8 cellular contexts compared by ENCODE assay signal in genomic region chr2:176268976-176269318, GRCh38. TPM values are rescaled to one million over a fixed set of nuclear protein-coding genes. Genes with fewer than 3 reads are reported as not detected.
A peak's percentile ranks its signal among the peaks of the same experiment; 100 is the strongest.
DNase-seq lines count a peak whose midpoint lies in the region; ATAC-seq, FAIRE-seq and TF ChIP-seq lines count a peak whose summit lies in the region.

No MANE protein-coding gene starts in this region.

- in situ Hi-C loops in GM12878 (cut with MboI) = no loop called here

- SMC1A ChIA-PET in GM12878 (lab: Charles Lee; ENCODE audit: uncharacterized antibody, unreplicated experiment) = interaction anchor here (0.7 to 1.2 kb wide), 3 partner anchors 14 to 34 kb away, joined by 3 to 4 read pairs (median 3); no protein-coding TSS in a partner anchor

- peaks cover 31% of the 10 kb centered on the region for H3K79me2 ChIP-seq in GM12878 (ENCODE audit: control insufficient read depth, insufficient read depth, low read length)

- no peak for TF ChIP-seq POLR2A in GM12878 (IDR thresholded peaks at IDR 0.05; ENCODE audit: low read depth, low read length)

- POLR2A ChIA-PET in GM12878 (lab: Charles Lee) = interaction anchor here (0.9 kb wide), 1 partner anchor 25 kb away, joined by 8 read pairs; no protein-coding TSS in a partner anchor

- WGBS in GM12878 (ENCODE audit: insufficient coverage, insufficient replicate concordance, low lambda C conversion rate, missing lambda C conversion rate) = 22% methylated on average over 9 of the region's 10 CpGs

- no peak for DNase-seq in GM06990 (ENCODE audit: extremely low read depth, insufficient read length)
- no peak for DNase-seq in GM12878 (ENCODE audit: low read depth, low spot score)
- DNase-seq in T-helper 9 cell = no peak
- no peak for DNase-seq in NOMO-1 (lab: John Stamatoyannopoulos, UW; ENCODE audit: unreplicated experiment in 2 of 2)
- no peak for DNase-seq in SIG-M5 (lab: John Stamatoyannopoulos, UW)
- no peak for DNase-seq in COLO829 (ENCODE audit: low spot score)

- RAD21 ChIA-PET in GM12878 (lab: Charles Lee; ENCODE audit: unreplicated experiment) = interaction anchor here (2.0 kb wide), 1 partner anchor 186 kb away, joined by 8 read pairs; no protein-coding TSS in a partner anchor

- no peak for TF ChIP-seq EP300 in GM12878 (IDR thresholded peaks at IDR 0.05; ENCODE audit: borderline replicate concordance in 1 of 2, control insufficient read depth in 1 of 2, low read depth in 2 of 2, low read length in 2 of 2)

- peak; percentile 26 for ATAC-seq in HG03045 (IDR thresholded peaks at IDR 0.05; ENCODE audit: unreplicated experiment)
- ATAC-seq in GM12878 = peak; percentile 41

- no peak for FAIRE-seq in GM12878 (lab: Jason Lieb, UNC)

- no peak for TF ChIP-seq RAD21 in GM12878 (IDR thresholded peaks at IDR 0.05; ENCODE audit: insufficient read depth, low read depth, low read length)

- no peaks in the 10 kb centered on the region for H4K20me1 ChIP-seq in GM12878 (ENCODE audit: control insufficient read depth, insufficient read depth)

- H3K27me3 ChIP-seq in GM06990 (replicated peaks; ENCODE audit: control insufficient read depth, insufficient read depth, low read length) = no peaks in the 10 kb centered on the region
- H3K27me3 ChIP-seq in GM12878 (replicated peaks in 1 of 2; ENCODE audit: control insufficient read depth in 2 of 2, insufficient read depth in 2 of 2, low read length in 1 of 2) = no peaks in the 10 kb centered on the region
- no peaks in the 10 kb centered on the region for H3K27me3 ChIP-seq in mononuclear cell (ENCODE audit: insufficient read depth, low read length)

- peak overlapping the region; percentile 95 for H2AFZ ChIP-seq in GM12878 (ENCODE audit: control insufficient read depth, low read depth, low read length)

- CTCF ChIA-PET in GM12878 (lab: Yijun Ruan, JAX) = interaction anchor here (0.7 kb wide), 1 partner anchor 32 kb away, joined by 4 read pairs; no protein-coding TSS in a partner anchor

- TF ChIP-seq CTCF in GM06990 (IDR thresholded peaks at IDR 0.05; ENCODE audit: insufficient read depth, low read length, poor library complexity, severe bottlenecking) = no peak
- no peak for TF ChIP-seq CTCF in GM12878 (IDR thresholded peaks at IDR 0.05 in 2 of 3, conservative IDR thresholded peaks at IDR 0.05 in 1 of 3; ENCODE audit: control insufficient read depth in 2 of 3, extremely low read depth in 1 of 3, insufficient read depth in 1 of 3, low read depth in 3 of 3, low read length in 3 of 3)

- peak overlapping the region; percentile 50 for H3K4me2 ChIP-seq in GM12878 (ENCODE audit: control insufficient read depth, insufficient read depth)

- H3K4me1 ChIP-seq in GM12878 (ENCODE audit: control insufficient read depth, insufficient read depth, low read length) = no peaks in the 10 kb centered on the region
- peaks cover 4% of the 10 kb centered on the region for H3K4me1 ChIP-seq in mononuclear cell (ENCODE audit: insufficient read depth, low read length)

- intact Hi-C loops in GM12878 (cut with micrococcal nuclease; ENCODE audit: unreplicated experiment) = no loop called here

- peak overlapping the region; percentile 93 for H3K9ac ChIP-seq in GM12878 (ENCODE audit: control insufficient read depth, insufficient read depth, low read length)

- H3K4me3 ChIP-seq in GM06990 (replicated peaks; ENCODE audit: low read depth, low read length) (peak overlapping the region; percentile 97), GM12878 (peak overlapping the region; percentile 91; the same call in 1 of the 2 replicates), mononuclear cell (ENCODE audit: low read length) (peak overlapping the region; percentile 67)

- BruUV-seq in GM12878 (replicated peaks; lab: Mats Ljungman, UMichigan) = no TSS peak

- H3K27ac ChIP-seq in GM12878 (ENCODE audit: control insufficient read depth, insufficient read depth) = peak overlapping the region; percentile 81; the same call in 1 of the 2 replicates

- H3K9me3 ChIP-seq in GM12878 (replicated peaks; ENCODE audit: control insufficient read depth, insufficient read depth, low read length) (no peaks in the 10 kb centered on the region), mononuclear cell (ENCODE audit: low read depth, low read length) (no peaks in the 10 kb centered on the region)

- no peaks in the 10 kb centered on the region; the same call in 1 of the 2 replicates for H3K36me3 ChIP-seq in GM06990 (ENCODE audit: control insufficient read depth, insufficient read depth, low read length)
- no peaks in the 10 kb centered on the region for H3K36me3 ChIP-seq in GM12878 (ENCODE audit: control insufficient read depth in 2 of 2, insufficient read depth in 2 of 2, low read length in 1 of 2)

TF ChIP-seq in GM12878, 131 proteins besides CTCF, POLR2A, EP300 and RAD21 (continues in another document):
- no peak for TF ChIP-seq SMAD1 (IDR thresholded peaks at IDR 0.05; ENCODE audit: low read depth, partially characterized antibody)
- TF ChIP-seq ZBTB40 (IDR thresholded peaks at IDR 0.05; ENCODE audit: borderline replicate concordance) = no peak
- TF ChIP-seq IKZF2 (IDR thresholded peaks at IDR 0.05) = no peak
- TF ChIP-seq LARP7 (IDR thresholded peaks at IDR 0.05) = no peak
- no peak for TF ChIP-seq YBX1 (IDR thresholded peaks at IDR 0.05)
- no peak for TF ChIP-seq SMAD5 (IDR thresholded peaks at IDR 0.05; ENCODE audit: low read depth)
- TF ChIP-seq, protein P1, sequence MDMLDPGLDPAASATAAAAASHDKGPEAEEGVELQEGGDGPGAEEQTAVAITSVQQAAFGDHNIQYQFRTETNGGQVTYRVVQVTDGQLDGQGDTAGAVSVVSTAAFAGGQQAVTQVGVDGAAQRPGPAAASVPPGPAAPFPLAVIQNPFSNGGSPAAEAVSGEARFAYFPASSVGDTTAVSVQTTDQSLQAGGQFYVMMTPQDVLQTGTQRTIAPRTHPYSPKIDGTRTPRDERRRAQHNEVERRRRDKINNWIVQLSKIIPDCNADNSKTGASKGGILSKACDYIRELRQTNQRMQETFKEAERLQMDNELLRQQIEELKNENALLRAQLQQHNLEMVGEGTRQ (IDR thresholded peaks at IDR 0.05; ENCODE audit: borderline replicate concordance, low read depth, low read length) = no peak
- TF ChIP-seq GATAD2B (conservative IDR thresholded peaks at IDR 0.05; ENCODE audit: low read depth) = no peak
- no peak for TF ChIP-seq RELB (IDR thresholded peaks at IDR 0.05; ENCODE audit: low read depth)

RNA-seq across cellular contexts. Expression of gene MTX2, which starts 0.3 kb away (rescaled TPM):
- 11.1 and 12.2 TPM in 2 replicates for total RNA-seq in GM12878 (2013; cell fraction: nucleolus; rRNA removed)
- total RNA-seq in GM12878 (2014; rRNA removed) = 52.5 and 65.9 TPM in 2 replicates
- 34.8 and 36.7 TPM in 2 replicates for total RNA-seq in GM12878 (2014; rRNA removed; fragmentation: Illumina TruSeq; extraction: Trizol)
- 26.8 and 29.0 TPM in 2 replicates for total RNA-seq in GM12878 (2021)
- polyA plus RNA-seq in GM12878 (2011; ENCODE audit: low read depth) = 19.8 TPM
- polyA plus RNA-seq in GM12878 (2011; rRNA removed) = 61.2 and 88.5 TPM in 2 replicates
- polyA plus RNA-seq in GM12878 (2011; cell fraction: cytosol; rRNA removed) = 25.4 and 28.2 TPM in 2 replicates
- 25.1 and 32.8 TPM in 2 replicates for polyA plus RNA-seq in GM12878 (2011; cell fraction: nucleus; rRNA removed)
- 27.5 and 36.5 TPM in 2 replicates for polyA plus RNA-seq in GM12878 (2012)
- 63.4 and 68.1 TPM in 2 replicates for polyA plus RNA-seq in GM12878 (2014; fragmentation: Illumina TruSeq; extraction: Trizol)
- polyA plus RNA-seq in GM12878 (2014; fragmentation: Nextera tagmentation; extraction: Ambion mirVana) = 10 to 100 TPM; 15.7 to 36.8 TPM
- 44.8 and 48.7 TPM in 2 replicates for polyA plus RNA-seq in GM12878 (2014; rRNA removed)
- 10 to 100 TPM; 64.8 to 78.1 TPM for polyA plus RNA-seq in GM12878 (2016; fragmentation: Nextera tagmentation; extraction: Ambion mirVana)
- polyA minus RNA-seq in GM12878 (2011; rRNA and poly(A)+ RNA removed) = 22.2 and 29.7 TPM in 2 replicates
- polyA minus RNA-seq in GM12878 (2011; cell fraction: cytosol; rRNA and poly(A)+ RNA removed) = 8.7 and 10.7 TPM in 2 replicates
- polyA minus RNA-seq in GM12878 (2011; cell fraction: nucleus; rRNA and poly(A)+ RNA removed) = 13.5 and 21.1 TPM in 2 replicates
- 5.0 TPM for total RNA-seq in mononuclear cell
